In the genomic region with DNA sequence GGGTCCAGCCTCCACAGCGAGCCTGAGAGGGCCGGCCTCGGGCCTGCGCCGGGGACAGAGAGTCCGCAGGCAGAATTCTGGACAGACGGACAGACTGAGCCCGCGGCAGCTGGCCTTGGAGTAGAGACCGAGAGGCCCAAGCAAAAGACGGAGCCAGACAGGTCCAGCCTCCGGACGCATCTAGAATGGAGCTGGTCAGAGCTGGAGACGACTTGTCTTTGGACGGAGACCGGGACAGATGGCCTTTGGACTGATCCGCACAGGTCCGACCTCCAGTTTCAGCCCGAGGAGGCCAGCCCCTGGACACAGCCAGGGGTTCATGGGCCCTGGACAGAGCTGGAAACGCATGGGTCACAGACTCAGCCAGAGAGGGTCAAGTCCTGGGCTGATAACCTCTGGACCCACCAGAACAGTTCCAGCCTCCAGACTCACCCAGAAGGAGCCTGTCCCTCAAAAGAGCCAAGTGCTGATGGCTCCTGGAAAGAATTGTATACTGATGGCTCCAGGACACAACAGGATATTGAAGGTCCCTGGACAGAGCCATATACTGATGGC, we compare ENCODE assay signal across 8 cellular contexts. TPM values are rescaled to one million over a fixed set of nuclear protein-coding genes. Genes with fewer than 3 reads are reported as not detected.
A peak's percentile ranks its signal among the peaks of the same experiment; 100 is the strongest.
DNase-seq lines count a peak whose midpoint lies in the region; ATAC-seq and TF ChIP-seq lines count a peak whose summit lies in the region.

No MANE protein-coding gene starts in this region.

- H3K27ac ChIP-seq in CD4-positive, alpha-beta memory T cell (ENCODE audit: low read depth, low read length) = peak overlapping the region; percentile 98
- peak overlapping the region; percentile 58; the same call in 1 of the 2 replicates for H3K27ac ChIP-seq in HUES6 (ENCODE audit: low read depth, low read length)
- peak overlapping the region; percentile 100 for H3K27ac ChIP-seq in mammary epithelial cell (ENCODE audit: insufficient read depth, low read depth, low read length)
- H3K27ac ChIP-seq in mesenchymal stem cell (ENCODE audit: low read length, poor library complexity, severe bottlenecking) = peak overlapping the region; percentile 77
- H3K27ac ChIP-seq in uterus = peak overlapping the region; percentile 98 to 99

- H3K9ac ChIP-seq in HUES6 (ENCODE audit: low read length) (peak overlapping the region; percentile 87), mammary epithelial cell (ENCODE audit: insufficient read depth, low read length) (peak overlapping the region; percentile 100), mesenchymal stem cell (ENCODE audit: low read length) (peak overlapping the region; percentile 98)

- TF ChIP-seq POLR2A in uterus (IDR thresholded peaks at IDR 0.05) = no peak

- peaks cover 64% of the 10 kb centered on the region for H3K79me2 ChIP-seq in mammary epithelial cell (ENCODE audit: insufficient read depth, low read length)

- in situ Hi-C loops in mammary epithelial cell (cut with MboI; ENCODE audit: low sequenced_read_pairs in 2 of 2) = no loop called here

- TSS peak; percentile 32 for BruUV-seq in mammary epithelial cell (replicated peaks; lab: Mats Ljungman, UMichigan)

- H3K27me3 Mint-ChIP-seq in CD4-positive, alpha-beta memory T cell = no peaks in the 10 kb centered on the region

- H3K36me3 ChIP-seq in CD4-positive, alpha-beta memory T cell (ENCODE audit: insufficient read depth, low read length) = no peaks in the 10 kb centered on the region
- H3K36me3 ChIP-seq in HUES6 (ENCODE audit: control insufficient read depth, insufficient read depth, low read length) (peaks cover 16% of the 10 kb centered on the region), mammary epithelial cell (ENCODE audit: insufficient read depth, low read length) (no peaks in the 10 kb centered on the region), mesenchymal stem cell (ENCODE audit: control insufficient read depth in 1 of 2, insufficient read depth in 2 of 2, low read depth in 1 of 2, low read length in 2 of 2) (peaks cover 5 to 11% of the 10 kb centered on the region in 2 experiments), uterus (no peaks in the 10 kb centered on the region)

- peak overlapping the region in 1 of 2 experiments; percentile 75 for H2BK12ac ChIP-seq in mesenchymal stem cell (ENCODE audit: low read length in 2 of 2)

- H3K4me1 Mint-ChIP-seq in CD4-positive, alpha-beta memory T cell = peaks cover 42 to 88% (median 63%) of the 10 kb centered on the region in 4 donors

- H2BK120ac ChIP-seq in mesenchymal stem cell (ENCODE audit: low read depth, low read length) = peak overlapping the region; percentile 37

- peaks cover 9% of the 10 kb centered on the region for H3K79me1 ChIP-seq in mesenchymal stem cell (replicated peaks; ENCODE audit: low read length, poor library complexity, severe bottlenecking)

- H3K4me3 ChIP-seq in CD4-positive, alpha-beta memory T cell (ENCODE audit: low read length in 2 of 2) = peak overlapping the region; percentile 78 to 83
- H3K4me3 ChIP-seq in HUES6 (ENCODE audit: low read depth, low read length) (peak overlapping the region; percentile 89), mammary epithelial cell (replicated peaks in 1 of 3; ENCODE audit: insufficient read depth in 1 of 3, low read depth in 2 of 3, low read length in 3 of 3) (peak overlapping the region; percentile 56 to 90 (median 89)), mesenchymal stem cell (ENCODE audit: insufficient read depth in 1 of 2, low read depth in 1 of 2, low read length in 2 of 2) (peak overlapping the region; percentile 75 to 98), uterus (peak overlapping the region; percentile 68 to 71)

- no peak for DNase-seq in CD4-positive, alpha-beta memory T cell
- no peak for DNase-seq in mammary epithelial cell
- no peak for DNase-seq in mesenchymal stem cell
- peak in 1 of 2 donors; percentile 54 for DNase-seq in uterus
- DNase-seq in NCI-H69 (lab: John Stamatoyannopoulos, UW) = no peak
- DNase-seq in midbrain (lab: John Stamatoyannopoulos, UW) = no peak

- WGBS in mammary epithelial cell (ENCODE audit: low coverage, missing lambda C conversion rate) = 0% methylated on average over 7 of the region's 20 CpGs
- WGBS in mesenchymal stem cell = under 1% methylated on average over 20 of the region's 20 CpGs

- POLR2A ChIA-PET in CD4-positive, alpha-beta memory T cell (lab: Charles Lee; ENCODE audit: partially characterized antibody) = interaction anchor here (0.6 to 2.4 kb wide), 17 partner anchors 26 to 646 kb away, joined by 3 to 35 read pairs (median 6); partner anchors contain the start of genes ACTMAP, B9D2, EGLN2 and HNRNPUL1

- peaks cover 0 to 3% (median 0%) of the 10 kb centered on the region in 8 donors for H3K9me3 Mint-ChIP-seq in CD4-positive, alpha-beta memory T cell

- H4K8ac ChIP-seq in mesenchymal stem cell (ENCODE audit: low read length) = peak overlapping the region; percentile 30

- peaks cover 18 to 41% of the 10 kb centered on the region in 2 donors for H3K36me3 Mint-ChIP-seq in CD4-positive, alpha-beta memory T cell

- peak overlapping the region in 1 of 2 experiments; percentile 97 for H3K14ac ChIP-seq in mesenchymal stem cell (ENCODE audit: low read length in 2 of 2)

- ATAC-seq in HG03175 (IDR thresholded peaks at IDR 0.05; ENCODE audit: unreplicated experiment) = no peak

- peak overlapping the region; percentile 85 for H2BK15ac ChIP-seq in mesenchymal stem cell (ENCODE audit: low read depth, poor library complexity, severe bottlenecking)

- H4K91ac ChIP-seq in mesenchymal stem cell (ENCODE audit: low read length) = peak overlapping the region; percentile 55

- H3K4ac ChIP-seq in mesenchymal stem cell (ENCODE audit: low read depth in 1 of 2, low read length in 2 of 2) = peak overlapping the region; percentile 52 to 54

- peak overlapping the region; percentile 89 to 96 for H3K18ac ChIP-seq in mesenchymal stem cell (ENCODE audit: low read depth in 1 of 2, low read length in 2 of 2)

- peaks cover 74% of the 10 kb centered on the region for H3K4me1 ChIP-seq in CD4-positive, alpha-beta memory T cell (ENCODE audit: insufficient read depth, low read length)
- H3K4me1 ChIP-seq in HUES6 (ENCODE audit: control insufficient read depth, insufficient read depth, low read length) = peaks cover 17% of the 10 kb centered on the region
- peaks cover 37% of the 10 kb centered on the region for H3K4me1 ChIP-seq in mammary epithelial cell (ENCODE audit: insufficient read depth, low read length)
- peaks cover 30% of the 10 kb centered on the region for H3K4me1 ChIP-seq in mesenchymal stem cell (ENCODE audit: control insufficient read depth, insufficient read depth, low read depth, low read length)
- H3K4me1 ChIP-seq in uterus = peaks cover 5 to 8% of the 10 kb centered on the region in 2 donors

- H2AFZ ChIP-seq in mammary epithelial cell (ENCODE audit: low read depth, low read length) = no peak overlapping the region
- H2AFZ ChIP-seq in mesenchymal stem cell (ENCODE audit: low read depth, low read length) = peak overlapping the region; percentile 37

- H2BK5ac ChIP-seq in mesenchymal stem cell (ENCODE audit: low read depth, low read length, poor library complexity, severe bottlenecking) = peak overlapping the region; percentile 33

- peak overlapping the region; percentile 16 for H2AK5ac ChIP-seq in mesenchymal stem cell (ENCODE audit: low read length, severe bottlenecking)

- H3K9me3 ChIP-seq in CD4-positive, alpha-beta memory T cell (ENCODE audit: control insufficient read depth in 1 of 2, low read length in 2 of 2) = no peaks in the 10 kb centered on the region
- no peaks in the 10 kb centered on the region for H3K9me3 ChIP-seq in HUES6 (ENCODE audit: control insufficient read depth, insufficient read depth, low read depth, low read length)
- no peaks in the 10 kb centered on the region for H3K9me3 ChIP-seq in mammary epithelial cell (replicated peaks; ENCODE audit: insufficient read depth, low read length)
- no peaks in the 10 kb centered on the region for H3K9me3 ChIP-seq in mesenchymal stem cell (ENCODE audit: control insufficient read depth, low read length)
- no peaks in the 10 kb centered on the region for H3K9me3 ChIP-seq in uterus

- H3K4me3 Mint-ChIP-seq in CD4-positive, alpha-beta memory T cell = peak overlapping the region; percentile 75 to 97 (median 84)

- CTCF ChIA-PET in CD4-positive, alpha-beta memory T cell (lab: Charles Lee; ENCODE audit: partially characterized antibody) = interaction anchor here (0.8 to 2.2 kb wide), 4 partner anchors 13 to 102 kb away, joined by 4 to 10 read pairs (median 8); partner anchors contain the start of gene RAB4B
- CTCF ChIA-PET in mammary epithelial cell (lab: Charles Lee; ENCODE audit: low non-redundant PET) = no interaction called here

- dilution Hi-C loops in mammary epithelial cell (cut with HindIII; ENCODE audit: low sequenced_read_pairs) = no loop called here

- no peaks in the 10 kb centered on the region for H4K20me1 ChIP-seq in mammary epithelial cell (ENCODE audit: insufficient read depth, low read length)

- H3K23ac ChIP-seq in mesenchymal stem cell (ENCODE audit: low read length in 2 of 2) = peak overlapping the region in 1 of 2 experiments; percentile 57

- no peaks in the 10 kb centered on the region for H3K27me3 ChIP-seq in CD4-positive, alpha-beta memory T cell (ENCODE audit: insufficient read depth, low read length)
- H3K27me3 ChIP-seq in HUES6 (ENCODE audit: control insufficient read depth, insufficient read depth, low read length) = no peaks in the 10 kb centered on the region
- no peaks in the 10 kb centered on the region for H3K27me3 ChIP-seq in mammary epithelial cell (ENCODE audit: insufficient read depth, low read length)
- no peaks in the 10 kb centered on the region for H3K27me3 ChIP-seq in mesenchymal stem cell (ENCODE audit: control insufficient read depth in 1 of 2, insufficient read depth in 1 of 2, low read length in 2 of 2)
- no peaks in the 10 kb centered on the region for H3K27me3 ChIP-seq in uterus

- intact Hi-C loops in CD4-positive, alpha-beta memory T cell (cut with micrococcal nuclease) = loop anchor here (5.0 kb wide), 1 partner anchor 105 kb away; no protein-coding TSS in a partner anchor
- intact Hi-C loops in mammary epithelial cell (cut with micrococcal nuclease) (loop anchor here (1.0 to 5.0 kb wide), 2 partner anchors 82 to 545 kb away; partner anchors contain the start of genes EGLN2 and HNRNPUL1), uterus (cut with DNase I; ENCODE audit: low total_unique reads) (no loop called here)

- TF ChIP-seq CTCF in mammary epithelial cell (conservative IDR thresholded peaks at IDR 0.05 in 1 of 2, IDR thresholded peaks at IDR 0.05 in 1 of 2; ENCODE audit: extremely low read depth in 1 of 2, insufficient read depth in 1 of 2, low read depth in 1 of 2, low read length in 2 of 2) = no peak
- TF ChIP-seq CTCF in uterus (IDR thresholded peaks at IDR 0.05) = no peak

- H3K4me2 ChIP-seq in mammary epithelial cell (ENCODE audit: insufficient read depth, low read depth, low read length) (peak overlapping the region; percentile 74), mesenchymal stem cell (ENCODE audit: low read length, poor library complexity, severe bottlenecking) (peak overlapping the region; percentile 90)

- peak overlapping the region; percentile 31 to 79 (median 59) for H3K27ac Mint-ChIP-seq in CD4-positive, alpha-beta memory T cell

RNA-seq across cellular contexts. Expression of gene ITPKC, which starts 0.5 kb away (rescaled TPM):
- total RNA-seq in CD4-positive, alpha-beta memory T cell = 10 to 100 TPM in 1 of 2 experiments, 1 to 10 TPM in 1; 8.1 to 10.2 TPM
- 1 to 10 TPM; 1.9 to 7.2 TPM for polyA plus RNA-seq in CD4-positive, alpha-beta memory T cell
- total RNA-seq in mammary epithelial cell (10 to 100 TPM; 38.7 to 40.0 TPM), uterus (10 to 100 TPM; 14.4 to 41.5 (median 22.8) TPM)
- 25.4 TPM for polyA plus RNA-seq in mammary epithelial cell
- 36.0 TPM for polyA minus RNA-seq in mammary epithelial cell
- 8.5 TPM for polyA plus RNA-seq in mesenchymal stem cell (2013, experiment 1 of 2)
- 8.0 TPM for polyA plus RNA-seq in mesenchymal stem cell (2013, experiment 2 of 2)

RNA-seq across cellular contexts. Expression of gene COQ8B, which starts 0.7 kb away (rescaled TPM):
- total RNA-seq in CD4-positive, alpha-beta memory T cell = 10 to 100 TPM; 48.0 to 54.7 TPM
- polyA plus RNA-seq in CD4-positive, alpha-beta memory T cell = 10 to 100 TPM; 20.2 to 20.4 TPM
- total RNA-seq in mammary epithelial cell (10 to 100 TPM; 23.8 to 32.0 TPM), uterus (10 to 100 TPM in 3 of 4 donors, 1 to 10 TPM in 1; 9.7 to 51.8 (median 35.6) TPM)
- 23.0 TPM for polyA plus RNA-seq in mammary epithelial cell
- 39.1 TPM for polyA minus RNA-seq in mammary epithelial cell
- 12.5 TPM for polyA plus RNA-seq in mesenchymal stem cell (2013, experiment 1 of 2)
- 12.4 TPM for polyA plus RNA-seq in mesenchymal stem cell (2013, experiment 2 of 2)

RNA-seq across cellular contexts. Expression of gene NUMBL, which starts 27.0 kb away (rescaled TPM):
- total RNA-seq in CD4-positive, alpha-beta memory T cell = 10 to 100 TPM; 15.8 to 20.2 TPM
- polyA plus RNA-seq in CD4-positive, alpha-beta memory T cell = 1 to 10 TPM in 1 of 2 donors, under 1 TPM in 1; 0.35 to 1.6 TPM
- 10 to 100 TPM; 12.5 to 21.2 TPM for total RNA-seq in mammary epithelial cell
- polyA plus RNA-seq in mammary epithelial cell = 9.3 TPM
- 15.8 TPM for polyA minus RNA-seq in mammary epithelial cell
- 35.4 TPM for polyA plus RNA-seq in mesenchymal stem cell (2013, experiment 1 of 2)
- polyA plus RNA-seq in mesenchymal stem cell (2013, experiment 2 of 2) = 35.3 TPM
- 10 to 100 TPM; 18.8 to 90.5 (median 44.3) TPM for total RNA-seq in uterus

RNA-seq across cellular contexts. Expression of gene ACTMAP, which starts 32.9 kb away (rescaled TPM):
- 1 to 10 TPM; 5.2 to 5.5 TPM for total RNA-seq in CD4-positive, alpha-beta memory T cell
- polyA plus RNA-seq in CD4-positive, alpha-beta memory T cell = 1 to 10 TPM in 1 of 2 donors, under 1 TPM in 1; 0.26 to 2.8 TPM
- 10 to 100 TPM in 1 of 2 donors, 1 to 10 TPM in 1; 1.0 to 15.2 TPM for total RNA-seq in mammary epithelial cell
- 3.2 TPM for polyA plus RNA-seq in mammary epithelial cell
- 6.4 TPM for polyA minus RNA-seq in mammary epithelial cell
- 5.2 TPM for polyA plus RNA-seq in mesenchymal stem cell (2013, experiment 1 of 2)
- 5.4 TPM for polyA plus RNA-seq in mesenchymal stem cell (2013, experiment 2 of 2)
- total RNA-seq in uterus = 1 to 10 TPM in 1 of 4 donors, under 1 TPM in 1, not detected in 2; 0.48 to 6.1 TPM

RNA-seq across cellular contexts. Expression of gene SNRPA, which starts 33.6 kb away (rescaled TPM):
- total RNA-seq in CD4-positive, alpha-beta memory T cell = 10 to 100 TPM; 93.3 to 95.7 TPM
- polyA plus RNA-seq in CD4-positive, alpha-beta memory T cell = 10 to 100 TPM; 48.8 to 63.9 TPM
- total RNA-seq in mammary epithelial cell (10 to 100 TPM; 28.2 to 99.3 TPM), uterus (10 to 100 TPM; 12.8 to 70.2 (median 19.0) TPM)
- polyA plus RNA-seq in mammary epithelial cell = 117 TPM
- 257 TPM for polyA minus RNA-seq in mammary epithelial cell
- 62.8 TPM for polyA plus RNA-seq in mesenchymal stem cell (2013, experiment 1 of 2)
- polyA plus RNA-seq in mesenchymal stem cell (2013, experiment 2 of 2) = 61.8 TPM
